22 cellular contexts compared by ENCODE assay signal in genomic region chr3:55014081-55014480, GRCh38.
DNase-seq lines count a peak whose midpoint lies in the region; ATAC-seq and TF ChIP-seq lines count a peak whose summit lies in the region.
"Had no signal": no experiment of that assay in that cellular context is flagged by ENCODE, and none has a peak within 500 bp of the region (broad histone marks: within the 10 kb centered on the region; RNA-seq: fewer than 3 reads in every experiment).

No MANE protein-coding gene starts in this region.

- no peaks in the 10 kb centered on the region for H4K20me1 ChIP-seq in neural progenitor cell (ENCODE audit: low read depth)

- peaks cover 19% of the 10 kb centered on the region for H3K4me1 Mint-ChIP-seq in neural progenitor cell
- no peaks in the 10 kb centered on the region for H3K4me1 Mint-ChIP-seq in activated T-helper 17 cell treated with anti-CD3 and anti-CD28 coated beads, Interleukin-2, amount 50 U/mL, for 72 hours
- H3K4me1 Mint-ChIP-seq: CD4-positive, CD25-positive, alpha-beta regulatory T cell had no signal

- no peak for TF ChIP-seq CTCF in neural progenitor cell (IDR thresholded peaks at IDR 0.05)

- peak overlapping the region; percentile 4 for H3K4me2 ChIP-seq in neural progenitor cell
- H3K4me2 ChIP-seq: PC-9 had no signal

- no peaks in the 10 kb centered on the region for H3K36me3 Mint-ChIP-seq in neural progenitor cell
- H3K36me3 Mint-ChIP-seq in activated T-helper 17 cell treated with anti-CD3 and anti-CD28 coated beads, Interleukin-2, amount 50 U/mL, for 72 hours (ENCODE audit: low read depth) = no peaks in the 10 kb centered on the region
- H3K36me3 Mint-ChIP-seq: CD4-positive, CD25-positive, alpha-beta regulatory T cell had no signal

- in situ Hi-C loops in ACHN (cut with HindIII; ENCODE audit: low pct_ligation_motif_present, low pct_unique_long_range_greater_than_20kb, low sequenced_read_pairs) = no loop called here

- H3K4me3 ChIP-seq in neural progenitor cell = no peak overlapping the region
- H3K4me3 ChIP-seq: GM12878, HAP-1, PC-9, SJSA1 had no signal

- no peaks in the 10 kb centered on the region for H3K9me3 ChIP-seq in neural progenitor cell (ENCODE audit: low read depth)
- H3K9me3 ChIP-seq: BE2C, Caco-2, HAP-1, SJSA1 had no signal

- no peaks in the 10 kb centered on the region for H3K9me3 Mint-ChIP-seq in neural progenitor cell
- peaks cover 3% of the 10 kb centered on the region for H3K9me3 Mint-ChIP-seq in activated T-helper 17 cell treated with anti-CD3 and anti-CD28 coated beads, Interleukin-2, amount 50 U/mL, for 72 hours

- H3F3A ChIP-seq in neural progenitor cell (ENCODE audit: low read depth) = peaks cover 16% of the 10 kb centered on the region

- peaks cover 28% of the 10 kb centered on the region for H3K4me1 ChIP-seq in neural progenitor cell
- H3K4me1 ChIP-seq: BE2C, Caco-2 had no signal

- H2AFZ ChIP-seq in neural progenitor cell (replicated peaks) = no peak overlapping the region
- H2AFZ ChIP-seq: PC-9 had no signal

- no peak for ATAC-seq in activated T-helper 17 cell treated with anti-CD3 and anti-CD28 coated beads, Interleukin-2, amount 50 U/mL, for 72 hours (replicated peaks)
- no peak for ATAC-seq in HG03139 (IDR thresholded peaks at IDR 0.05; ENCODE audit: unreplicated experiment)
- ATAC-seq: GM12878 had no signal

- no peak overlapping the region for H3K4me3 Mint-ChIP-seq in neural progenitor cell
- H3K4me3 Mint-ChIP-seq in activated T-helper 17 cell treated with anti-CD3 and anti-CD28 coated beads, Interleukin-2, amount 50 U/mL, for 72 hours = no peak overlapping the region
- H3K4me3 Mint-ChIP-seq: CD4-positive, CD25-positive, alpha-beta regulatory T cell had no signal

- H3K79me2 ChIP-seq in neural progenitor cell (ENCODE audit: low read depth) = no peaks in the 10 kb centered on the region

- H3K27ac Mint-ChIP-seq in neural progenitor cell = no peak overlapping the region
- no peak overlapping the region for H3K27ac Mint-ChIP-seq in activated T-helper 17 cell treated with anti-CD3 and anti-CD28 coated beads, Interleukin-2, amount 50 U/mL, for 72 hours
- H3K27ac Mint-ChIP-seq: CD4-positive, CD25-positive, alpha-beta regulatory T cell had no signal

- H3K27me3 Mint-ChIP-seq in neural progenitor cell (ENCODE audit: insufficient read depth, low read depth) = no peaks in the 10 kb centered on the region
- peaks cover 3% of the 10 kb centered on the region for H3K27me3 Mint-ChIP-seq in activated T-helper 17 cell treated with anti-CD3 and anti-CD28 coated beads, Interleukin-2, amount 50 U/mL, for 72 hours
- H3K27me3 Mint-ChIP-seq: CD4-positive, CD25-positive, alpha-beta regulatory T cell had no signal

- DNase-seq in ACHN (peak; percentile 10), MV-4-11 (lab: John Stamatoyannopoulos, UW) (peak; percentile 23), astrocyte of the hippocampus (ENCODE audit: low read depth, low spot score) (peak; percentile 28), neural progenitor cell (ENCODE audit: low spot score) (no peak), SK-N-DZ (ENCODE audit: low spot score) (no peak), occipital lobe (lab: John Stamatoyannopoulos, UW) (no peak)
- DNase-seq: 8988T; BE2C; Caco-2; CD4-positive, CD25-positive, alpha-beta regulatory T cell; DMS153; EL; NCI-H1105; NCI-H1694; NCI-H226; NCI-H524; PC-9 had no signal

- no peak overlapping the region for H3K9ac ChIP-seq in neural progenitor cell

- no peaks in the 10 kb centered on the region for H3K27me3 ChIP-seq in neural progenitor cell
- H3K27me3 ChIP-seq: BE2C, SJSA1 had no signal

- no peaks in the 10 kb centered on the region for H3K36me3 ChIP-seq in neural progenitor cell
- H3K36me3 ChIP-seq: BE2C, HAP-1, SJSA1 had no signal

- no peak overlapping the region for H3K27ac ChIP-seq in neural progenitor cell
- H3K27ac ChIP-seq: PC-9, SJSA1 had no signal

Comparison
In these comparisons a context has a peak if more than half of its experiments do, and no peak if none do; other contexts are left out.
1. DNase-seq: peak in ACHN (single experiment), MV-4-11 (single experiment) and astrocyte of the hippocampus (single experiment); none in neural progenitor cell (single experiment), SK-N-DZ (single experiment) and occipital lobe (single experiment).